Comparison of ENCODE assay signal across 17 cellular contexts in the genomic region with DNA sequence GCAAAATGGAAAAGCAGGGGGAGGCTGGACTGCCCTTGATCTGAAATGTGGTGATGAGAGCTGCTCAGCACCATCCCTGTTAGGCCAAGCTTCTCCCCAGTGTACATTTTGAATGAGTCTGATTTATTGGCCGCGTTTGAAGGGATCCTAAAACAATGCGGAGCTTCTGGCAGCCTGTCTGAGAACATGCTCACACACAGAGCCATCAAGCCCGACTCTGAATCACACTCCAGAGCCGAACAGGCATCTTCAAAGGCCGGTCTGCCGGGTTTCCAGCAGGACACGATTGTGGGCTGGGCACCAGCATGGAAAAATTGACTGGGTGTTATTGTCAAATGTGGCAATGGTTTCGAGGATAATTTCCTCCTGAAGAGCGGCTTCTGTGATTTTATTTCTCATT.
DNase-seq lines count a peak whose midpoint lies in the region; ATAC-seq lines count a peak whose summit lies in the region.
"Had no signal": no experiment of that assay in that cellular context is flagged by ENCODE, and none has a peak within 500 bp of the region (broad histone marks: within the 10 kb centered on the region; RNA-seq: fewer than 3 reads in every experiment).

No MANE protein-coding gene starts in this region.

- no peak overlapping the region for H2BK120ac ChIP-seq in trophoblast cell (ENCODE audit: insufficient read depth, low read length, poor library complexity)

- no peak overlapping the region for H4K91ac ChIP-seq in trophoblast cell (ENCODE audit: low read depth, low read length)

- H3K36me3 ChIP-seq in MG63 (no peaks in the 10 kb centered on the region), trophoblast cell (ENCODE audit: control insufficient read depth in 1 of 2, insufficient read depth in 2 of 2, low read length in 2 of 2) (no peaks in the 10 kb centered on the region)

- no peak overlapping the region for H3K14ac ChIP-seq in trophoblast cell (ENCODE audit: low read length)

- peak; percentile 53 for DNase-seq in AG08395 (ENCODE audit: low spot score)
- DNase-seq in MG63 = peak; percentile 18
- DNase-seq in fibroblast of gingiva (ENCODE audit: low read depth) = peak; percentile 36
- DNase-seq in trophoblast cell = peak; percentile 35 to 82
- DNase-seq in activated effector memory CD4-positive, alpha-beta T cell treated with Interleukin-2 at 50 U/mL for 16 hours = no peak
- DNase-seq in effector CD4-positive, alpha-beta T cell = no peak
- DNase-seq in C1 segment of cervical spinal cord (lab: John Stamatoyannopoulos, UW) = no peak
- DNase-seq: 8988T, Caco-2, DMS53, NCI-H187 treated with DMSO at 0.1 percent for 48 hours, NCI-H446 treated with DMSO at 0.1 percent for 48 hours, NCI-H748 treated with DMSO at 0.1 percent for 48 hours, PC-3 had no signal

- H3K4ac ChIP-seq in trophoblast cell (ENCODE audit: low read depth, low read length) = no peak overlapping the region

- WGBS in trophoblast cell (ENCODE audit: extremely low coverage, insufficient coverage, insufficient read length) = no CpG with 5 or more reads among the region's 10 CpGs

- no peak overlapping the region for H3K18ac ChIP-seq in trophoblast cell (ENCODE audit: low read length)

- H3K79me1 ChIP-seq in trophoblast cell (ENCODE audit: low read length) = peaks cover 2% of the 10 kb centered on the region

- H3K4me3 ChIP-seq in MG63 (no peak overlapping the region), trophoblast cell (ENCODE audit: low read depth, low read length) (no peak overlapping the region)
- H3K4me3 ChIP-seq: GM12878 had no signal

- 0 out of 2 replicates have a peak, but pooled peaks cover 4% of the 10 kb centered on the region for H3K9me3 ChIP-seq in MG63
- no peaks in the 10 kb centered on the region for H3K9me3 ChIP-seq in trophoblast cell (ENCODE audit: insufficient read depth, low read depth, low read length)

- no peaks in the 10 kb centered on the region for H3K27me3 ChIP-seq in MG63
- no peaks in the 10 kb centered on the region for H3K27me3 ChIP-seq in trophoblast cell (ENCODE audit: insufficient read depth, low read length)

- H3K4me1 ChIP-seq in trophoblast cell (ENCODE audit: control insufficient read depth in 1 of 2, insufficient read depth in 2 of 2, low read length in 2 of 2) = peaks cover 6 to 14% of the 10 kb centered on the region in 2 experiments
- H3K4me1 ChIP-seq: Caco-2 had no signal

- H3K23ac ChIP-seq in trophoblast cell (ENCODE audit: low read length) = no peak overlapping the region

- no peak overlapping the region for H4K12ac ChIP-seq in trophoblast cell (ENCODE audit: low read depth, low read length)

- H2AFZ ChIP-seq in trophoblast cell (ENCODE audit: insufficient read depth, low read length, poor library complexity) = no peak overlapping the region

- ATAC-seq in HG02870 (IDR thresholded peaks at IDR 0.05; ENCODE audit: unreplicated experiment) = no peak
- ATAC-seq: GM12878, PC-3 had no signal

- peak overlapping the region; percentile 4 for H2BK5ac ChIP-seq in trophoblast cell (ENCODE audit: low read depth, low read length, poor library complexity)

- H2AK5ac ChIP-seq in trophoblast cell (ENCODE audit: low read length) = no peak overlapping the region

- H3K4me2 ChIP-seq in trophoblast cell (ENCODE audit: low read length) = no peak overlapping the region
- H3K4me2 ChIP-seq: KMS-11 had no signal

- no peak overlapping the region for H3K9ac ChIP-seq in trophoblast cell (ENCODE audit: low read length)
- H3K9ac ChIP-seq: KMS-11 had no signal

- H2BK12ac ChIP-seq in trophoblast cell (ENCODE audit: low read length) = no peak overlapping the region

- H4K8ac ChIP-seq in trophoblast cell (ENCODE audit: low read depth, low read length) = no peak overlapping the region

- H3K79me2 ChIP-seq in trophoblast cell (ENCODE audit: control insufficient read depth, insufficient read depth, low read length, poor library complexity) = no peaks in the 10 kb centered on the region

- H3K27ac ChIP-seq in trophoblast cell (ENCODE audit: low read depth, low read length) = no peak overlapping the region
- H3K27ac ChIP-seq: KMS-11 had no signal

Comparison
In these comparisons a context has a peak if more than half of its experiments do, and no peak if none do; other contexts are left out.
1. DNase-seq: peak in AG08395 (single experiment), MG63 (single experiment), fibroblast of gingiva (single experiment) and trophoblast cell (2 of 2); none in activated effector memory CD4-positive, alpha-beta T cell treated with Interleukin-2 at 50 U/mL for 16 hours (single experiment), effector CD4-positive, alpha-beta T cell (single experiment) and C1 segment of cervical spinal cord (0 of 14).